ENCODE assay signal across 13 cellular contexts in the genomic region with DNA sequence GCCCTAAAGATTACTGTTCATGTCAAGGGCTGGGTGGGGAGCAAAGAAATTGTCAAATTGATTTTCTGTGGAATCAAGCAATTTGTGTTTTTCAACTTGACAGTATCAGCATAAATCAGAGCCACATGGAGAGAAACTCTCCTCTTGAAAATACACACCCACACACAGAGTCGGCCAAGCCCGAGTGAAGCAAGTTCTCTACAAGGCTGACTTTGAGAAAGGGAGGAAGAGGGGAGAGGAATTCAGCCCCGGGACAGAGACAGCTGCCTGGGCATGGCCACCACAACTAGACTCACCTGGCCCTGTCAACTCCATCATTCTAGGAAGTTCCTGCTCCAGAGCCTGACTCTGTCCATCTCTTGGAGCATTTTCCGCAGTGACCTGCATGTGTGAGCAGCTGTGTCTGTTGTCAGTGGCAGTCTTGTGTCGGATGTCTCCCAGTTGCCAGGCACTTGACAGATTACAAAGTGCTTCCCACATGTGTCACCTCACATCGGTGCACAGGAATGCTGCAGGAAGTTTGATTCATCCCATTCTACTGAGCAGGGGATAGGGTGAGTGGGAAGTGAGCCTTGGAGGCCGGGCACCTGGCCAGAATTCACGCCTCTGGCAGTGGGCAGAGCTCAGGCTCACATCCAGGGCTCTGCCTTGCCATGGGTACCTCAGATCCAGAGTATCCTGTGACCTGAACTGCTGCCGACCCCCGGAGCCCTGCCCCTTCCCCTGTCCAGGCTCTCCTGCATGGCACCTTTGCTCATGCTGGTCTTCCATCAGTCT. TPM values are rescaled to one million over a fixed set of nuclear protein-coding genes. Genes with fewer than 3 reads are reported as not detected.
DNase-seq lines count a peak whose midpoint lies in the region; ATAC-seq, FAIRE-seq and TF ChIP-seq lines count a peak whose summit lies in the region.
"Had no signal": no experiment of that assay in that cellular context is flagged by ENCODE, and none has a peak within 500 bp of the region (broad histone marks: within the 10 kb centered on the region; RNA-seq: fewer than 3 reads in every experiment).

No MANE protein-coding gene starts in this region.

- H3K4me2 ChIP-seq in astrocyte (ENCODE audit: low read length) = peak overlapping the region; percentile 70

- H3K36me3 Mint-ChIP-seq in astrocyte (ENCODE audit: low read depth, unreplicated experiment) = peaks cover 27% of the 10 kb centered on the region
- no peaks in the 10 kb centered on the region for H3K36me3 Mint-ChIP-seq in stimulated activated naive B cell treated with anti-CD40 and anti-IgM and Interleukin-4, amounts not matched to agents 10 μg/mL and 1 μg/mL and 100 μg/mL, for 72 hours

- no peak for TF ChIP-seq POLR2A in heart left ventricle (IDR thresholded peaks at IDR 0.05)
- no peak for TF ChIP-seq POLR2A in thyroid gland (IDR thresholded peaks at IDR 0.05)

- H3K27me3 ChIP-seq in heart left ventricle (peaks cover 0 to 13% (median 0%) of the 10 kb centered on the region in 9 donors), astrocyte (ENCODE audit: insufficient read depth, low read length) (no peaks in the 10 kb centered on the region), thyroid gland (no peaks in the 10 kb centered on the region)
- H3K27me3 ChIP-seq: upper lobe of left lung had no signal

- ATAC-seq in heart left ventricle = peak in 3 of 4 donors; percentile 26 to 60 (median 34)
- ATAC-seq in Right ventricle myocardium inferior = no peak
- no peak for ATAC-seq in GM21367 (IDR thresholded peaks at IDR 0.05; ENCODE audit: unreplicated experiment)
- no peak for ATAC-seq in stimulated activated naive B cell treated with anti-CD40 and anti-IgM and Interleukin-4, amounts not matched to agents 10 μg/mL and 1 μg/mL and 100 μg/mL, for 72 hours (replicated peaks)

- peak overlapping the region; percentile 75 for H3K9ac ChIP-seq in astrocyte (ENCODE audit: low read length)

- H3K79me2 ChIP-seq in astrocyte (ENCODE audit: insufficient read depth, low read length) = peaks cover 73% of the 10 kb centered on the region

- H3K36me3 ChIP-seq in heart left ventricle (no peaks in the 10 kb centered on the region), astrocyte (ENCODE audit: insufficient read depth, low read length) (peaks cover 4% of the 10 kb centered on the region), thyroid gland (no peaks in the 10 kb centered on the region)
- H3K36me3 ChIP-seq: upper lobe of left lung had no signal

- no peaks in the 10 kb centered on the region for H3K27me3 Mint-ChIP-seq in astrocyte (ENCODE audit: low read depth, unreplicated experiment)
- H3K27me3 Mint-ChIP-seq in stimulated activated naive B cell treated with anti-CD40 and anti-IgM and Interleukin-4, amounts not matched to agents 10 μg/mL and 1 μg/mL and 100 μg/mL, for 72 hours = peaks cover 8 to 11% of the 10 kb centered on the region in 2 donors

- H3K9me3 ChIP-seq in heart left ventricle (peaks cover 0 to 4% (median 0%) of the 10 kb centered on the region in 12 donors), astrocyte (ENCODE audit: insufficient read depth, low read depth, low read length) (no peaks in the 10 kb centered on the region), thyroid gland (no peaks in the 10 kb centered on the region)
- H3K9me3 ChIP-seq: upper lobe of left lung had no signal

- 30 to 53% (median 36%) methylated on average over 8 to 10 of the region's 10 CpGs for WGBS in heart left ventricle, 4 donors
- WGBS in thyroid gland, 2 donors = 26 to 28% methylated on average over 6 of the region's 10 CpGs

- H4K20me1 ChIP-seq in astrocyte (ENCODE audit: insufficient read depth, low read length) = peaks cover 45% of the 10 kb centered on the region

- no peak overlapping the region for H2AFZ ChIP-seq in astrocyte (ENCODE audit: low read depth, low read length)

- DNase-seq in heart left ventricle (no peak), Right ventricle myocardium inferior (ENCODE audit: missing footprints) (no peak), astrocyte (ENCODE audit: low read depth) (peak; percentile 99), iris pigment epithelial cell (ENCODE audit: low read depth) (peak; percentile 59), thyroid gland (peak; percentile 68 to 72), NCI-H2081 (lab: John Stamatoyannopoulos, UW) (no peak)
- DNase-seq in stimulated activated naive B cell treated with anti-CD40 and anti-IgM and Interleukin-4, amounts not matched to agents 10 μg/mL and 1 μg/mL and 100 μg/mL, for 72 hours = no peak
- DNase-seq: activated T-cell treated with anti-CD3 and anti-CD28 coated beads, Interleukin-2, amount 50 U/mL, for 1 hour; AML-193; NCI-H2171; stimulated activated CD4-positive, alpha-beta T cell treated with anti-CD3 and anti-CD28 coated beads, Interleukin-4, amount 100 ng/mL, for 4 hours had no signal

- peaks cover 23% of the 10 kb centered on the region for H3K4me1 Mint-ChIP-seq in astrocyte (ENCODE audit: low read depth, unreplicated experiment)
- no peaks in the 10 kb centered on the region for H3K4me1 Mint-ChIP-seq in stimulated activated naive B cell treated with anti-CD40 and anti-IgM and Interleukin-4, amounts not matched to agents 10 μg/mL and 1 μg/mL and 100 μg/mL, for 72 hours

- no peak for TF ChIP-seq CTCF in heart left ventricle (IDR thresholded peaks at IDR 0.05)
- TF ChIP-seq CTCF in astrocyte (IDR thresholded peaks at IDR 0.05; ENCODE audit: insufficient read depth, low read depth, low read length) = no peak
- TF ChIP-seq CTCF in thyroid gland (IDR thresholded peaks at IDR 0.05) = no peak

- peak; percentile 97 for FAIRE-seq in astrocyte (lab: Jason Lieb, UNC)

- H3K4me3 ChIP-seq in heart left ventricle (no peak overlapping the region), astrocyte (ENCODE audit: insufficient read depth, low read depth, low read length) (peak overlapping the region; percentile 6), thyroid gland (replicated peaks in 1 of 3) (no peak overlapping the region)
- H3K4me3 ChIP-seq: upper lobe of left lung had no signal

- H3K4me1 ChIP-seq in heart left ventricle = peaks cover 0 to 5% (median 0%) of the 10 kb centered on the region in 12 donors
- H3K4me1 ChIP-seq in astrocyte (ENCODE audit: insufficient read depth, low read length) = peaks cover 21% of the 10 kb centered on the region
- peaks cover 0 to 14% of the 10 kb centered on the region in 2 donors for H3K4me1 ChIP-seq in thyroid gland
- H3K4me1 ChIP-seq: upper lobe of left lung had no signal

- no peak overlapping the region for H3K27ac Mint-ChIP-seq in astrocyte (ENCODE audit: unreplicated experiment)
- H3K27ac Mint-ChIP-seq in stimulated activated naive B cell treated with anti-CD40 and anti-IgM and Interleukin-4, amounts not matched to agents 10 μg/mL and 1 μg/mL and 100 μg/mL, for 72 hours = no peak overlapping the region

- H3K4me3 Mint-ChIP-seq in astrocyte (ENCODE audit: unreplicated experiment) = no peak overlapping the region
- H3K4me3 Mint-ChIP-seq in stimulated activated naive B cell treated with anti-CD40 and anti-IgM and Interleukin-4, amounts not matched to agents 10 μg/mL and 1 μg/mL and 100 μg/mL, for 72 hours = no peak overlapping the region

- H3K27ac ChIP-seq in heart left ventricle (no peak overlapping the region), astrocyte (ENCODE audit: low read depth, low read length) (peak overlapping the region; percentile 90), thyroid gland (no peak overlapping the region)
- H3K27ac ChIP-seq: upper lobe of left lung had no signal

- intact Hi-C loops in heart left ventricle (cut with DNase I) (no loop called here), Right ventricle myocardium inferior (cut with DNase I) (no loop called here), thyroid gland (cut with DNase I) (no loop called here)

- peaks cover 12% of the 10 kb centered on the region for H3K9me3 Mint-ChIP-seq in astrocyte (ENCODE audit: unreplicated experiment)
- no peaks in the 10 kb centered on the region for H3K9me3 Mint-ChIP-seq in stimulated activated naive B cell treated with anti-CD40 and anti-IgM and Interleukin-4, amounts not matched to agents 10 μg/mL and 1 μg/mL and 100 μg/mL, for 72 hours

RNA-seq across cellular contexts. Expression of gene ADAM12, which starts 37.9 kb away (rescaled TPM):
- total RNA-seq in heart left ventricle (10 to 100 TPM in 1 of 9 donors, 1 to 10 TPM in 1, under 1 TPM in 6, not detected in 1; 0.32 to 11.2 (median 0.84) TPM), Right ventricle myocardium inferior (0.35 TPM), astrocyte (100 and 126 TPM in 2 replicates), thyroid gland (under 1 TPM; 0.20 to 0.94 (median 0.63) TPM)
- under 1 TPM; 0.04 to 0.83 TPM for polyA plus RNA-seq in heart left ventricle

Comparison
In these comparisons a context has a peak if more than half of its experiments do, and no peak if none do; other contexts are left out.
1. ATAC-seq: peak in heart left ventricle (3 of 4); none in Right ventricle myocardium inferior (single experiment), GM21367 (single experiment) and stimulated activated naive B cell treated with anti-CD40 and anti-IgM and Interleukin-4, amounts not matched to agents 10 μg/mL and 1 μg/mL and 100 μg/mL, for 72 hours (0 of 2).
2. DNase-seq: peak in astrocyte (single experiment), iris pigment epithelial cell (single experiment) and thyroid gland (2 of 2); none in heart left ventricle (0 of 5), Right ventricle myocardium inferior (single experiment), NCI-H2081 (0 of 2) and stimulated activated naive B cell treated with anti-CD40 and anti-IgM and Interleukin-4, amounts not matched to agents 10 μg/mL and 1 μg/mL and 100 μg/mL, for 72 hours (single experiment).